9 cellular contexts compared by ENCODE assay signal in the genomic region with DNA sequence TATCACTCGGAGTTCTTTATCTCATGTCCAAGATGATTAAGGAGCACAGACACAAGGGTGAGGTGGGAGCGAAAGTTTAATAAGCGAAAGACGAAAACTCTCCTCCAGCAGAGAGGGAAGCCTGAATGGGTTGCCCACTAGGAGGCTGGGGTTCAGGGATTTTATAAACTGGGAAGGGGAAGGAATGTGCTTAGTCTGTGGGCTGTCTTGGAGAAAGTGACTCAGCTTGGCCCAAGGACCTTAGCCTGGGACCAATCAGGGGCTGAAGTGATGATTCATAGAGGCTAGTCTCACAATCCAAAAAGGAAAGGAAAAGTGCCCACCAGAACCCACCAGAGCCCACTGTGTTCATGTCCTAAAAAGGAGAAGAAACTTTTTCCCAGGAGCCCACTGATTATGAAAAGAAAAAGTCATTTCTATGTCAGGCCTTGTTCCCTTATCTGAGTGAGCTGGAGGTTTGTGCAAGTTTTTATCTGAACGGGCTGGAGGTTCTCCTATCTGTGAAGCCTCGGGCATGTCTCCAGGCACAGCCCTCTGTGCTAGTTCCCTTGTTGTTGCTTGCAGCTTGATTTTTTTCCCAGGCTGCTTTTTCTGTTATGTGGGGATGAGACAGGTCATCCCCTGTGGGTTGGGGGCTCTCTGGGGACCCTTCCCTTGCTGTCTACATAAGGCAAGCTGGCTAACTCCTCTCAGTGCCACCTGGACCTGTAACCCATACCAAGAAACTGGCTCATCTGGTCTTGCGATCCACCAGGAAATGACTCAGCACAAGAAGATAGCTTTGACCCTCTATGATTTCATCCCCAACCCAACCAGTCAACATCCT. TPM values are rescaled to one million over a fixed set of nuclear protein-coding genes. Genes with fewer than 3 reads are reported as not detected.
DNase-seq lines count a peak whose midpoint lies in the region; ATAC-seq and TF ChIP-seq lines count a peak whose summit lies in the region.
"Had no signal": no experiment of that assay in that cellular context is flagged by ENCODE, and none has a peak within 500 bp of the region (broad histone marks: within the 10 kb centered on the region; RNA-seq: fewer than 3 reads in every experiment).

No MANE protein-coding gene starts in this region.

- H3K4me3 ChIP-seq in AG04450 (ENCODE audit: low read depth, low read length), result 0 out of 2 replicates have a peak overlapping the region, but pooled peaks have one; percentile 5
- no peak overlapping the region for H3K4me3 ChIP-seq in KMS-11 (IDR thresholded peaks at IDR 0.05; ENCODE audit: insufficient read depth, low read depth, low read length)
- H3K4me3 ChIP-seq in mesodermal cell (ENCODE audit: extremely low read depth, insufficient read depth, low read length, poor library complexity, severe bottlenecking), result no peak overlapping the region

- peak overlapping the region; percentile 18; the same call in 1 of the 2 replicates for H2AFZ ChIP-seq in KMS-11 (ENCODE audit: low read depth)

- H3K4me1 Mint-ChIP-seq in dendritic cell treated with granulocyte-macrophage colony-stimulating factor and Interleukin-4, amounts not matched to agents 40 ng/mL and 50 ng/mL, for 4 days (ENCODE audit: low read depth), result peaks cover 34% of the 10 kb centered on the region
- peaks cover 5% of the 10 kb centered on the region for H3K4me1 Mint-ChIP-seq in activated CD4-positive, alpha-beta memory T cell treated with anti-CD3 and anti-CD28 coated beads for 36 hours (ENCODE audit: low read depth)

- H3K9ac ChIP-seq in KMS-11, result no peak overlapping the region

- no peaks in the 10 kb centered on the region for H3K36me3 Mint-ChIP-seq in dendritic cell treated with granulocyte-macrophage colony-stimulating factor and Interleukin-4, amounts not matched to agents 40 ng/mL and 50 ng/mL, for 4 days (ENCODE audit: low read depth)
- H3K36me3 Mint-ChIP-seq in activated CD4-positive, alpha-beta memory T cell treated with anti-CD3 and anti-CD28 coated beads for 36 hours, result peaks cover 9% of the 10 kb centered on the region

- H3K4me2 ChIP-seq in KMS-11, result no peak overlapping the region

- no peaks in the 10 kb centered on the region for H4K20me1 ChIP-seq in KMS-11 (ENCODE audit: insufficient read depth)

- TF ChIP-seq CTCF in AG04450 (IDR thresholded peaks at IDR 0.05; ENCODE audit: low read depth, low read length) (peak; percentile 45), KMS-11 (conservative IDR thresholded peaks at IDR 0.05; ENCODE audit: low read depth, low read length) (no peak)

- H3K4me1 ChIP-seq in KMS-11 (ENCODE audit: low read depth, poor library complexity, severe bottlenecking) (peaks cover 16% of the 10 kb centered on the region), mesodermal cell (ENCODE audit: control insufficient read depth, insufficient read depth, low read length, poor library complexity, severe bottlenecking) (peaks cover 9% of the 10 kb centered on the region)

- ATAC-seq in HG03135 (IDR thresholded peaks at IDR 0.05; ENCODE audit: unreplicated experiment), result no peak

- peaks cover 19% of the 10 kb centered on the region for H3K9me3 Mint-ChIP-seq in dendritic cell treated with granulocyte-macrophage colony-stimulating factor and Interleukin-4, amounts not matched to agents 40 ng/mL and 50 ng/mL, for 4 days
- peaks cover 23% of the 10 kb centered on the region for H3K9me3 Mint-ChIP-seq in activated CD4-positive, alpha-beta memory T cell treated with anti-CD3 and anti-CD28 coated beads for 36 hours

- CTCF ChIA-PET in AG04450 (lab: Charles Lee), result interaction anchor here (0.7 to 7.6 kb wide), 4 partner anchors 72 to 651 kb away, joined by 3 to 164 read pairs (median 26); no protein-coding TSS in a partner anchor
- CTCF ChIA-PET in activated CD4-positive, alpha-beta memory T cell treated with anti-CD3 and anti-CD28 coated beads for 36 hours (lab: Charles Lee), result interaction anchor here (2.6 to 6.7 kb wide), 2 partner anchors 72 to 98 kb away, joined by 15 to 142 read pairs; no protein-coding TSS in a partner anchor

- H3K9me3 ChIP-seq in AG04450 (ENCODE audit: control insufficient read depth, insufficient read depth, low read length) (no peaks in the 10 kb centered on the region; the same call in 1 of the 2 replicates), mesodermal cell (ENCODE audit: control insufficient read depth, low read length) (peaks cover 30% of the 10 kb centered on the region)

- POLR2A ChIA-PET in AG04450 (lab: Yijun Ruan, JAX), result interaction anchor here (0.5 to 1.3 kb wide), 4 partner anchors 37 to 1248 kb away, joined by 3 to 6 read pairs (median 4); a partner anchor contains a TSS
- POLR2A ChIA-PET in activated CD4-positive, alpha-beta memory T cell treated with anti-CD3 and anti-CD28 coated beads for 36 hours (lab: Charles Lee), result no interaction called here

- H3K27ac ChIP-seq in AG04450 (ENCODE audit: low read depth, low read length) (peak overlapping the region; percentile 98), KMS-11 (no peak overlapping the region), mesodermal cell (ENCODE audit: low read depth, low read length, severe bottlenecking) (peak overlapping the region; percentile 88)

- H3K27me3 Mint-ChIP-seq in dendritic cell treated with granulocyte-macrophage colony-stimulating factor and Interleukin-4, amounts not matched to agents 40 ng/mL and 50 ng/mL, for 4 days, result no peaks in the 10 kb centered on the region
- H3K27me3 Mint-ChIP-seq in activated CD4-positive, alpha-beta memory T cell treated with anti-CD3 and anti-CD28 coated beads for 36 hours, result no peaks in the 10 kb centered on the region

- peak overlapping the region; percentile 45 for H3K4me3 Mint-ChIP-seq in dendritic cell treated with granulocyte-macrophage colony-stimulating factor and Interleukin-4, amounts not matched to agents 40 ng/mL and 50 ng/mL, for 4 days
- H3K4me3 Mint-ChIP-seq in activated CD4-positive, alpha-beta memory T cell treated with anti-CD3 and anti-CD28 coated beads for 36 hours, result no peak overlapping the region

- no peaks in the 10 kb centered on the region for H3K36me3 ChIP-seq in KMS-11 (ENCODE audit: insufficient read depth)
- no peaks in the 10 kb centered on the region for H3K36me3 ChIP-seq in mesodermal cell (ENCODE audit: control insufficient read depth, insufficient read depth, low read length)

- H3K27me3 ChIP-seq in AG04450 (ENCODE audit: control insufficient read depth, insufficient read depth, low read length) (no peaks in the 10 kb centered on the region), KMS-11 (ENCODE audit: insufficient read depth, low read depth) (no peaks in the 10 kb centered on the region)

- H3K27ac Mint-ChIP-seq in dendritic cell treated with granulocyte-macrophage colony-stimulating factor and Interleukin-4, amounts not matched to agents 40 ng/mL and 50 ng/mL, for 4 days, result peak overlapping the region; percentile 87
- no peak overlapping the region for H3K27ac Mint-ChIP-seq in activated CD4-positive, alpha-beta memory T cell treated with anti-CD3 and anti-CD28 coated beads for 36 hours

- DNase-seq in AG04450 (ENCODE audit: low read depth, low spot score), result peak; percentile 72
- no peak for DNase-seq in activated CD4-positive, alpha-beta memory T cell treated with anti-CD3 and anti-CD28 coated beads for 36 hours
- DNase-seq in globus pallidus (ENCODE audit: low spot score), result no peak
- DNase-seq in iPS-NIHi11 (ENCODE audit: low spot score), result no peak
- DNase-seq: NCI-H1417 treated with DMSO at 0.1 percent for 48 hours had no signal

- intact Hi-C loops in dendritic cell treated with granulocyte-macrophage colony-stimulating factor and Interleukin-4, amounts not matched to agents 40 ng/mL and 50 ng/mL, for 4 days (cut with micrococcal nuclease), result no loop called here
- intact Hi-C loops in activated CD4-positive, alpha-beta memory T cell treated with anti-CD3 and anti-CD28 coated beads for 36 hours (cut with micrococcal nuclease), result no loop called here

- H3K79me2 ChIP-seq in KMS-11 (ENCODE audit: insufficient read depth, low read depth), result no peaks in the 10 kb centered on the region

- WGBS in mesodermal cell (ENCODE audit: insufficient coverage in 2 of 2), 2 experiments, result 80 to 89% methylated on average over 3 to 6 of the region's 7 CpGs

RNA-seq across cellular contexts. Expression of a gene that starts 8.3 kb away (rescaled TPM):
- 52.8 and 67.3 TPM in 2 replicates for polyA plus RNA-seq in AG04450 (2011; rRNA removed)
- 21.2 and 38.3 TPM in 2 replicates for polyA minus RNA-seq in AG04450 (2011; rRNA and poly(A)+ RNA removed)
- 46.8 TPM for polyA plus RNA-seq in mesodermal cell (2013, experiment 1 of 2)
- polyA plus RNA-seq in mesodermal cell (2013, experiment 2 of 2), result 50.3 TPM
- 10 to 100 TPM; 20.7 to 22.5 TPM for total RNA-seq in activated CD4-positive, alpha-beta memory T cell treated with anti-CD3 and anti-CD28 coated beads for 36 hours

RNA-seq across cellular contexts. Expression of a gene that starts 37.4 kb away (rescaled TPM):
- polyA plus RNA-seq in AG04450 (2011; rRNA removed), result 21.8 and 23.4 TPM in 2 replicates
- 12.8 and 14.2 TPM in 2 replicates for polyA minus RNA-seq in AG04450 (2011; rRNA and poly(A)+ RNA removed)
- 157 TPM for polyA plus RNA-seq in mesodermal cell (2013, experiment 1 of 2)
- polyA plus RNA-seq in mesodermal cell (2013, experiment 2 of 2), result 140 TPM
- 10 to 100 TPM in 1 of 2 experiments, 1 to 10 TPM in 1; 9.2 to 10.2 TPM for total RNA-seq in activated CD4-positive, alpha-beta memory T cell treated with anti-CD3 and anti-CD28 coated beads for 36 hours
